ENCODE assay signal across 26 cellular contexts in the genomic region with DNA sequence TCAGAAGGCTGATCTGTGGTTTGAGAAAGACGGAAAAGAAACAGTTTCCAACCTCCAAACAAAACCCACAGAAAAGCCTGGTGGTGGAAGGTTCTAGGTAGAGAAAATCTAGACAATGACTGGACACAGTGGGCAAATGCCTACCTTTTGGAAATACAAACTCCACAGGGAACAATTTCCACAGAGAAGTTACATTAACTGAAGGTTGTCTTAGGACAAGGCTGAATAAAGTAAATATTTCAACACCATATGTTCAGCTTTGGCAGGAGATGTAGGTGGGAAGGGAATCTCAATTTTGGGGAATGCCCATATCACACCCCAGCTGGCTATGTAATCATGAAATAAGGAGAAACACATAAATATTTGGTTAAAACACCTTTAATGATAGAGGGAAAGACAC. TPM values are rescaled to one million over a fixed set of nuclear protein-coding genes. Genes with fewer than 3 reads are reported as not detected.
"Had no signal": no experiment of that assay in that cellular context is flagged by ENCODE, and none has a peak within 500 bp of the region (broad histone marks: within the 10 kb centered on the region; RNA-seq: fewer than 3 reads in every experiment).

No MANE protein-coding gene starts in this region.

- H3K27me3 ChIP-seq: hepatocyte, ovary, right atrium auricular region, tibial nerve had no signal

- ATAC-seq: esophagus mucosa; naive thymus-derived CD4-positive, alpha-beta T cell; psoas muscle; T-helper 17 cell had no signal

- H3K27ac ChIP-seq: hepatocyte, left lung, neutrophil, ovary, psoas muscle, right atrium auricular region, tibial nerve had no signal

- FAIRE-seq: colon had no signal

- H2AFZ ChIP-seq: hepatocyte had no signal

- H3K27me3 Mint-ChIP-seq: activated naive CD4-positive, alpha-beta T cell treated with anti-CD3 and anti-CD28 coated beads, Interleukin-2, amount 50 U/mL, for 24 hours had no signal

- H3K27ac Mint-ChIP-seq: activated CD4-positive, alpha-beta memory T cell treated with anti-CD3 and anti-CD28 coated beads, Interleukin-2, amount 10 ng/mL, durations not matched to agents 7 days and 5 days; activated CD4-positive, alpha-beta T cell treated with anti-CD3 and anti-CD28 coated beads, Interleukin-2, amount 10 ng/mL, durations not matched to agents 24 days and 14 days; activated naive CD4-positive, alpha-beta T cell treated with anti-CD3 and anti-CD28 coated beads, Interleukin-2, amount 50 U/mL, for 24 hours; stimulated activated naive CD8-positive, alpha-beta T cell treated with anti-CD3 and anti-CD28 coated beads, Interleukin-15, Interleukin-2, amounts not matched to agents 100 ng/mL and 50 ng/mL, for 24 hours; T-helper 17 cell had no signal

- DNase-seq: activated CD4-positive, alpha-beta memory T cell treated with anti-CD3 and anti-CD28 coated beads, Interleukin-2, amount 10 ng/mL, durations not matched to agents 7 days and 5 days; activated CD4-positive, alpha-beta T cell treated with anti-CD3 and anti-CD28 coated beads, Interleukin-2, amount 10 ng/mL, durations not matched to agents 24 days and 14 days; activated gamma-delta T cell treated with Interleukin-2 at 50 U/mL for 16 hours; activated T-cell treated with anti-CD3 and anti-CD28 coated beads, Interleukin-2, amount 50 U/mL, for 1 hour; anterior cingulate cortex; central memory CD4-positive, alpha-beta T cell; effector memory CD4-positive, alpha-beta T cell; foreskin melanocyte; kidney glomerular epithelial cell; left lung; naive thymus-derived CD4-positive, alpha-beta T cell; ovary; psoas muscle; stimulated activated CD4-positive, alpha-beta T cell treated with anti-CD3 and anti-CD28 coated beads, Interleukin-4, amount 100 ng/mL, for 24 hours; T-helper 17 cell had no signal

- H3K9me3 Mint-ChIP-seq: activated CD4-positive, alpha-beta memory T cell treated with anti-CD3 and anti-CD28 coated beads, Interleukin-2, amount 10 ng/mL, durations not matched to agents 7 days and 5 days; activated CD4-positive, alpha-beta T cell treated with anti-CD3 and anti-CD28 coated beads, Interleukin-2, amount 10 ng/mL, durations not matched to agents 24 days and 14 days; activated naive CD4-positive, alpha-beta T cell treated with anti-CD3 and anti-CD28 coated beads, Interleukin-2, amount 50 U/mL, for 24 hours; stimulated activated naive CD8-positive, alpha-beta T cell treated with anti-CD3 and anti-CD28 coated beads, Interleukin-15, Interleukin-2, amounts not matched to agents 100 ng/mL and 50 ng/mL, for 24 hours had no signal

- H3K4me3 ChIP-seq: hepatocyte, left lung, ovary, psoas muscle, right atrium auricular region, tibial nerve had no signal

- H3K36me3 Mint-ChIP-seq: activated naive CD4-positive, alpha-beta T cell treated with anti-CD3 and anti-CD28 coated beads, Interleukin-2, amount 50 U/mL, for 24 hours had no signal

- H3K36me3 ChIP-seq: left lung, neutrophil, ovary, right atrium auricular region had no signal

- H3K4me2 ChIP-seq: hepatocyte had no signal

- H3K4me1 ChIP-seq: psoas muscle had no signal

- H3K9me3 ChIP-seq: left lung, neutrophil, ovary, psoas muscle, right atrium auricular region, tibial nerve had no signal

- H3K4me3 Mint-ChIP-seq: activated CD4-positive, alpha-beta memory T cell treated with anti-CD3 and anti-CD28 coated beads, Interleukin-2, amount 10 ng/mL, durations not matched to agents 7 days and 5 days; activated CD4-positive, alpha-beta T cell treated with anti-CD3 and anti-CD28 coated beads, Interleukin-2, amount 10 ng/mL, durations not matched to agents 24 days and 14 days; activated naive CD4-positive, alpha-beta T cell treated with anti-CD3 and anti-CD28 coated beads, Interleukin-2, amount 50 U/mL, for 24 hours; naive thymus-derived CD4-positive, alpha-beta T cell; stimulated activated naive CD8-positive, alpha-beta T cell treated with anti-CD3 and anti-CD28 coated beads, Interleukin-15, Interleukin-2, amounts not matched to agents 100 ng/mL and 50 ng/mL, for 24 hours; T-helper 17 cell had no signal

RNA-seq across cellular contexts. Expression of gene OR10G3, which starts 59.2 kb away (rescaled TPM):
- total RNA-seq: activated CD4-positive, alpha-beta memory T cell treated with anti-CD3 and anti-CD28 coated beads, Interleukin-2, amount 10 ng/mL, durations not matched to agents 7 days and 5 days; activated CD4-positive, alpha-beta T cell treated with anti-CD3 and anti-CD28 coated beads, Interleukin-2, amount 10 ng/mL, durations not matched to agents 24 days and 14 days; dermis microvascular lymphatic vessel endothelial cell; esophagus mucosa; hepatocyte; left lung; lung microvascular endothelial cell; naive thymus-derived CD4-positive, alpha-beta T cell; ovary; psoas muscle; right atrium auricular region; T-helper 17 cell; urinary bladder had no signal
- polyA plus RNA-seq: hepatocyte; naive thymus-derived CD4-positive, alpha-beta T cell; ovary; psoas muscle; urinary bladder had no signal
